ENCODE assay signal across 14 cellular contexts in genomic region chr2:113762377-113763118, GRCh38. TPM values are rescaled to one million over a fixed set of nuclear protein-coding genes. Genes with fewer than 3 reads are reported as not detected.
A peak's percentile ranks its signal among the peaks of the same experiment; 100 is the strongest.
DNase-seq lines count a peak whose midpoint lies in the region; ATAC-seq, FAIRE-seq and TF ChIP-seq lines count a peak whose summit lies in the region.
"Had no signal": no experiment of that assay in that cellular context is flagged by ENCODE, and none has a peak within 500 bp of the region (broad histone marks: within the 10 kb centered on the region; RNA-seq: fewer than 3 reads in every experiment).

No MANE protein-coding gene starts in this region.

- H3K9me3 ChIP-seq in RWPE2 (ENCODE audit: severe bottlenecking) = no peaks in the 10 kb centered on the region
- H3K9me3 ChIP-seq in psoas muscle = no peaks in the 10 kb centered on the region
- H3K9me3 ChIP-seq: mucosa of descending colon, right atrium auricular region had no signal

- H3K27ac ChIP-seq in RWPE2 (ENCODE audit: poor library complexity, severe bottlenecking) = no peak overlapping the region
- H3K27ac ChIP-seq in psoas muscle = peak overlapping the region; percentile 70

- H3K4me1 ChIP-seq in RWPE2 (ENCODE audit: insufficient read depth, poor library complexity, severe bottlenecking) (peaks cover 5% of the 10 kb centered on the region), psoas muscle (peaks cover 11% of the 10 kb centered on the region)

- intact Hi-C loops in psoas muscle (cut with DNase I) = no loop called here

- peak; percentile 66; the same call in 2 of the 3 replicates for ATAC-seq in RWPE2 (ENCODE audit: low read depth)
- peak; percentile 44 to 78 (median 68) for ATAC-seq in psoas muscle
- ATAC-seq: activated T-cell treated with anti-CD3 and anti-CD28 coated beads, Interleukin-2, amount 50 U/mL, for 4 hours; mucosa of descending colon had no signal

- WGBS in psoas muscle, 3 donors = 33 to 43% (median 37%) methylated on average over 3 of the region's 3 CpGs

- TF ChIP-seq CTCF in RWPE2 (IDR thresholded peaks at IDR 0.05; ENCODE audit: poor library complexity, severe bottlenecking) (no peak), psoas muscle (IDR thresholded peaks at IDR 0.05) (no peak), D721Med (IDR thresholded peaks at IDR 0.05; ENCODE audit: insufficient read depth, missing control alignments) (no peak)

- no peaks in the 10 kb centered on the region for H3K36me3 ChIP-seq in RWPE2 (ENCODE audit: low read depth)
- no peaks in the 10 kb centered on the region for H3K36me3 ChIP-seq in psoas muscle (ENCODE audit: insufficient read depth in 1 of 2, low read depth in 1 of 2)
- H3K36me3 ChIP-seq: right atrium auricular region had no signal

- H3K27me3 ChIP-seq in RWPE2 (ENCODE audit: insufficient read depth, poor library complexity, severe bottlenecking) (no peaks in the 10 kb centered on the region), psoas muscle (ENCODE audit: insufficient read depth in 3 of 3, low read length in 2 of 3) (no peaks in the 10 kb centered on the region)
- H3K27me3 ChIP-seq: right atrium auricular region had no signal

- H3K4me3 ChIP-seq in RWPE2 (ENCODE audit: severe bottlenecking) (no peak overlapping the region), psoas muscle (no peak overlapping the region)
- H3K4me3 ChIP-seq: mucosa of descending colon, right atrium auricular region had no signal

- no peak for FAIRE-seq in D721Med (lab: Jason Lieb, UNC)

- DNase-seq in EL (peak; percentile 90), RWPE2 (ENCODE audit: low spot score) (no peak), fibroblast of gingiva (ENCODE audit: low read depth) (peak; percentile 92), psoas muscle (no peak), NCI-H1694 (lab: John Stamatoyannopoulos, UW) (no peak), D721Med (ENCODE audit: insufficient read length, low spot score) (no peak), retina (no peak)
- DNase-seq in activated CD4-positive, alpha-beta T cell treated with anti-CD3 and anti-CD28 coated beads, Interleukin-2, amount 50 U/mL, for 4 hours = no peak
- DNase-seq: activated CD4-positive, alpha-beta T cell treated with anti-CD3 and anti-CD28 coated beads for 48 hours; activated T-cell treated with anti-CD3 and anti-CD28 coated beads, Interleukin-2, amount 50 U/mL, for 4 hours; MM.1S; mucosa of descending colon; T-helper 1 cell had no signal

RNA-seq across cellular contexts. Expression of gene SLC35F5, which starts 6.1 kb away (rescaled TPM):
- 10 to 100 TPM; 45.7 to 86.3 (median 50.7) TPM for total RNA-seq in psoas muscle
- polyA plus RNA-seq in psoas muscle = 10 to 100 TPM; 23.1 to 54.6 (median 37.6) TPM

Comparison
In these comparisons a context has a peak if more than half of its experiments do, and no peak if none do; other contexts are left out.
1. DNase-seq: peak in EL (single experiment) and fibroblast of gingiva (single experiment); none in RWPE2 (single experiment), psoas muscle (0 of 2), activated CD4-positive, alpha-beta T cell treated with anti-CD3 and anti-CD28 coated beads, Interleukin-2, amount 50 U/mL, for 4 hours (0 of 2), NCI-H1694 (single experiment), D721Med (single experiment) and retina (single experiment).